Comparison of ENCODE assay signal across 12 cellular contexts in the genomic region with DNA sequence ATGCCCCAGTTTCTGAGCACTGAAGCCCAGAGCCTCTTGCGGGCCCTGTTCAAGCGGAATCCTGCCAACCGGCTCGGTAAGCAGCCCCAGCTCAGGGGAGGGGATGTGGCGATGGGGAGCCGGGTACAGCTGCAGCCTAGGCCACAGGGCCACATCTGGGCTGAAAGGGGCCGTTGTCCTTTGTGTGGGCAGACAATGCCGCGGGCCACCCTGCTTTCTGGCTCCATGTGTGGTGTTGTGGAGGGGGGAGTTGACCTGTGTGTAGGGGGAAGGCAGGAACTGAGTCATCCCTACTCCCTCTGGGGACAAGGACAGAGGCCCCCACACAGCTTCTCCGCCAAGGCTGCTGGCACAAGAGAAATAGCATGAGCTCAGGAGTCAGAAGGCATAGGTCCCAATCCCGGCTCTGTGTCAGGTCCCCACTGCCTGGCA. TPM values are rescaled to one million over a fixed set of nuclear protein-coding genes. Genes with fewer than 3 reads are reported as not detected.
DNase-seq lines count a peak whose midpoint lies in the region; TF ChIP-seq lines count a peak whose summit lies in the region.
"Had no signal": no experiment of that assay in that cellular context is flagged by ENCODE, and none has a peak within 500 bp of the region (broad histone marks: within the 10 kb centered on the region; RNA-seq: fewer than 3 reads in every experiment).

No MANE protein-coding gene starts in this region.

- H2AFZ ChIP-seq in OCI-LY7 (ENCODE audit: low read length) (no peak overlapping the region), trophoblast cell (ENCODE audit: insufficient read depth, low read length, poor library complexity) (no peak overlapping the region)

- H2AK5ac ChIP-seq in trophoblast cell (ENCODE audit: low read length) = no peak overlapping the region

- H3K9me3 ChIP-seq in HEK293 (ENCODE audit: control insufficient read depth, insufficient read depth, low read depth, low read length) = no peaks in the 10 kb centered on the region
- H3K9me3 ChIP-seq in OCI-LY7 (ENCODE audit: low read length) = no peaks in the 10 kb centered on the region
- H3K9me3 ChIP-seq in trophoblast cell (ENCODE audit: insufficient read depth, low read depth, low read length) = no peaks in the 10 kb centered on the region
- H3K9me3 ChIP-seq: thoracic aorta had no signal

- POLR2A ChIA-PET in HEK293 (lab: Yijun Ruan, JAX) (no interaction called here), OCI-LY7 (lab: Charles Lee) (no interaction called here)

- H2BK120ac ChIP-seq in trophoblast cell (ENCODE audit: insufficient read depth, low read length, poor library complexity) = no peak overlapping the region

- H4K91ac ChIP-seq in trophoblast cell (ENCODE audit: low read depth, low read length) = no peak overlapping the region

- no TSS peak for BruUV-seq in OCI-LY7 (replicated peaks; lab: Mats Ljungman, UMichigan)

- no peak overlapping the region for H3K18ac ChIP-seq in trophoblast cell (ENCODE audit: low read length)

- H4K20me1 ChIP-seq in OCI-LY7 (ENCODE audit: insufficient read depth, low read length) = no peaks in the 10 kb centered on the region

- no peaks in the 10 kb centered on the region for H3K79me1 ChIP-seq in trophoblast cell (ENCODE audit: low read length)

- no peak overlapping the region for H2BK5ac ChIP-seq in trophoblast cell (ENCODE audit: low read depth, low read length, poor library complexity)

- no peak overlapping the region for H3K23ac ChIP-seq in trophoblast cell (ENCODE audit: low read length)

- H3K27ac ChIP-seq in HEK293 (ENCODE audit: extremely low read depth, low read depth, low read length) (no peak overlapping the region), OCI-LY7 (ENCODE audit: low read depth, low read length, poor library complexity, severe bottlenecking) (no peak overlapping the region), trophoblast cell (ENCODE audit: low read depth, low read length) (no peak overlapping the region)
- H3K27ac ChIP-seq: thoracic aorta had no signal

- no peak overlapping the region for H4K8ac ChIP-seq in trophoblast cell (ENCODE audit: low read depth, low read length)

- CTCF ChIA-PET in HEK293 (lab: Yijun Ruan, JAX) (interaction anchor here (0.6 to 1.4 kb wide), 4 partner anchors 17 to 323 kb away, joined by 3 to 7 read pairs (median 4); no protein-coding TSS in a partner anchor), OCI-LY7 (lab: Charles Lee; ENCODE audit: unreplicated experiment) (no interaction called here)

- H3K4me3 ChIP-seq in HEK293 (ENCODE audit: low read depth, low read length) = no peak overlapping the region
- H3K4me3 ChIP-seq in fibroblast of pulmonary artery (replicated peaks; ENCODE audit: low read depth, low read length) = no peak overlapping the region
- no peak overlapping the region for H3K4me3 ChIP-seq in OCI-LY7 (ENCODE audit: low read depth, low read length, poor library complexity, severe bottlenecking)
- H3K4me3 ChIP-seq in trophoblast cell (ENCODE audit: low read depth, low read length) = no peak overlapping the region
- H3K4me3 ChIP-seq: lung, thoracic aorta had no signal

- intact Hi-C loops in posterior cingulate gyrus (cut with DNase I) (no loop called here), OCI-LY7 (cut with micrococcal nuclease; ENCODE audit: unreplicated experiment) (no loop called here)

- H3K4me2 ChIP-seq in OCI-LY7 (ENCODE audit: low read length) (no peak overlapping the region), trophoblast cell (ENCODE audit: low read length) (no peak overlapping the region)

- peaks cover 0 to 81% of the 10 kb centered on the region in 2 experiments; a peak in 1 of 3 replicates for H3K36me3 ChIP-seq in HEK293 (ENCODE audit: control insufficient read depth in 2 of 2, insufficient read depth in 1 of 2, low read length in 2 of 2)
- peaks cover 88% of the 10 kb centered on the region for H3K36me3 ChIP-seq in OCI-LY7 (ENCODE audit: insufficient read depth, low read length)
- H3K36me3 ChIP-seq in trophoblast cell (ENCODE audit: control insufficient read depth in 1 of 2, insufficient read depth in 2 of 2, low read length in 2 of 2) = peaks cover 38 to 55% of the 10 kb centered on the region in 2 experiments
- H3K36me3 ChIP-seq: thoracic aorta had no signal

- H2BK12ac ChIP-seq in trophoblast cell (ENCODE audit: low read length) = no peak overlapping the region

- H3K14ac ChIP-seq in trophoblast cell (ENCODE audit: low read length) = no peak overlapping the region

- H4K12ac ChIP-seq in trophoblast cell (ENCODE audit: low read depth, low read length) = no peak overlapping the region

- no peaks in the 10 kb centered on the region for H3K9me2 ChIP-seq in OCI-LY7 (ENCODE audit: insufficient read depth, low read length)

- H3K4me1 ChIP-seq in HEK293 (ENCODE audit: control insufficient read depth, insufficient read depth, low read length) = no peaks in the 10 kb centered on the region
- no peaks in the 10 kb centered on the region for H3K4me1 ChIP-seq in OCI-LY7 (ENCODE audit: insufficient read depth, low read length, poor library complexity, severe bottlenecking)
- no peaks in the 10 kb centered on the region for H3K4me1 ChIP-seq in trophoblast cell (ENCODE audit: control insufficient read depth in 1 of 2, insufficient read depth in 2 of 2, low read length in 2 of 2)

- DNase-seq in RPMI7951 (ENCODE audit: low read depth) (peak; percentile 97), fibroblast of pulmonary artery (ENCODE audit: low read depth) (peak; percentile 34), posterior cingulate gyrus (peak; percentile 76 to 99 (median 92)), OCI-LY7 (ENCODE audit: low spot score) (no peak), trophoblast cell (no peak), activated gamma-delta T cell (lab: John Stamatoyannopoulos, UW) (no peak), COLO668 (lab: John Stamatoyannopoulos, UW; ENCODE audit: unreplicated experiment) (no peak)
- DNase-seq: CD8-positive, alpha-beta memory T cell; RPMI8226 had no signal

- no peak overlapping the region for H3K4ac ChIP-seq in trophoblast cell (ENCODE audit: low read depth, low read length)

- no peak overlapping the region for H3K9ac ChIP-seq in trophoblast cell (ENCODE audit: low read length)

- TF ChIP-seq CTCF in HEK293 (tag by site-specific recombination; IDR thresholded peaks at IDR 0.05) (no peak), fibroblast of pulmonary artery (IDR thresholded peaks at IDR 0.05; ENCODE audit: low read length, missing control alignments) (no peak), OCI-LY7 (conservative IDR thresholded peaks at IDR 0.05; ENCODE audit: low read length) (no peak)

- no peaks in the 10 kb centered on the region for H3K79me2 ChIP-seq in OCI-LY7 (ENCODE audit: insufficient read depth, low read depth, low read length)
- H3K79me2 ChIP-seq in trophoblast cell (ENCODE audit: control insufficient read depth, insufficient read depth, low read length, poor library complexity) = no peaks in the 10 kb centered on the region

- H3K27me3 ChIP-seq in trophoblast cell (ENCODE audit: insufficient read depth, low read length) = no peaks in the 10 kb centered on the region

- no CpG with 5 or more reads among the region's 11 CpGs for WGBS in trophoblast cell (ENCODE audit: extremely low coverage, insufficient coverage, insufficient read length)

TF ChIP-seq in HEK293, 187 proteins besides CTCF, POLR2A, EP300 and RAD21 (continues in another document):
- TF ChIP-seq REPIN1 (tag by site-specific recombination; IDR thresholded peaks at IDR 0.05; ENCODE audit: low read depth) (no peak), ZNF76 (tag by site-specific recombination; IDR thresholded peaks at IDR 0.05; ENCODE audit: borderline replicate concordance, low read depth) (no peak), ZNF132 (tag by site-specific recombination; IDR thresholded peaks at IDR 0.05; ENCODE audit: borderline replicate concordance) (no peak), ZNF558 (tag by site-specific recombination; IDR thresholded peaks at IDR 0.05) (no peak), RBAK (tag by site-specific recombination; IDR thresholded peaks at IDR 0.05) (no peak)
- TF ChIP-seq, protein P1, sequence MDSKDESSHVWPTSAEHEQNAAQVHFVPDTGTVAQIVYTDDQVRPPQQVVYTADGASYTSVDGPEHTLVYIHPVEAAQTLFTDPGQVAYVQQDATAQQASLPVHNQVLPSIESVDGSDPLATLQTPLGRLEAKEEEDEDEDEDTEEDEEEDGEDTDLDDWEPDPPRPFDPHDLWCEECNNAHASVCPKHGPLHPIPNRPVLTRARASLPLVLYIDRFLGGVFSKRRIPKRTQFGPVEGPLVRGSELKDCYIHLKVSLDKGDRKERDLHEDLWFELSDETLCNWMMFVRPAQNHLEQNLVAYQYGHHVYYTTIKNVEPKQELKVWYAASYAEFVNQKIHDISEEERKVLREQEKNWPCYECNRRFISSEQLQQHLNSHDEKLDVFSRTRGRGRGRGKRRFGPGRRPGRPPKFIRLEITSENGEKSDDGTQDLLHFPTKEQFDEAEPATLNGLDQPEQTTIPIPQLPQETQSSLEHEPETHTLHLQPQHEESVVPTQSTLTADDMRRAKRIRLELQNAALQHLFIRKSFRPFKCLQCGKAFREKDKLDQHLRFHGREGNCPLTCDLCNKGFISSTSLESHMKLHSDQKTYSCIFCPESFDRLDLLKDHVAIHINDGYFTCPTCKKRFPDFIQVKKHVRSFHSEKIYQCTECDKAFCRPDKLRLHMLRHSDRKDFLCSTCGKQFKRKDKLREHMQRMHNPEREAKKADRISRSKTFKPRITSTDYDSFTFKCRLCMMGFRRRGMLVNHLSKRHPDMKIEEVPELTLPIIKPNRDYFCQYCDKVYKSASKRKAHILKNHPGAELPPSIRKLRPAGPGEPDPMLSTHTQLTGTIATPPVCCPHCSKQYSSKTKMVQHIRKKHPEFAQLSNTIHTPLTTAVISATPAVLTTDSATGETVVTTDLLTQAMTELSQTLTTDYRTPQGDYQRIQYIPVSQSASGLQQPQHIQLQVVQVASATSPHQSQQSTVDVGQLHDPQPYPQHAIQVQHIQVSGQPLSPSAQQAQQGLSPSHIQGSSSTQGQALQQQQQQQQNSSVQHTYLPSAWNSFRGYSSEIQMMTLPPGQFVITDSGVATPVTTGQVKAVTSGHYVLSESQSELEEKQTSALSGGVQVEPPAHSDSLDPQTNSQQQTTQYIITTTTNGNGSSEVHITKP (tag by site-specific recombination; IDR thresholded peaks at IDR 0.05) = no peak

RNA-seq across cellular contexts. Expression of gene RPS6KA1, which starts 26.0 kb away (rescaled TPM):
- 33.6 and 51.8 TPM in 2 replicates for total RNA-seq in RPMI7951 (2014; rRNA removed; shearing (Covaris generic))
- 54.1 and 72.2 TPM in 2 replicates for total RNA-seq in OCI-LY7 (2014; rRNA removed; shearing (Covaris generic))
- 83.3 and 91.0 TPM in 2 replicates for total RNA-seq in OCI-LY7 (2022)
- 45.7 and 48.1 TPM in 2 replicates for polyA plus RNA-seq in trophoblast cell (2013)

Comparison
In these comparisons a context has a peak if more than half of its experiments do, and no peak if none do; other contexts are left out.
1. DNase-seq: peak in RPMI7951 (single experiment), fibroblast of pulmonary artery (single experiment) and posterior cingulate gyrus (10 of 10); none in OCI-LY7 (single experiment), trophoblast cell (0 of 2), activated gamma-delta T cell (single experiment) and COLO668 (single experiment).